ENCODE assay signal across 8 cellular contexts in the genomic region with DNA sequence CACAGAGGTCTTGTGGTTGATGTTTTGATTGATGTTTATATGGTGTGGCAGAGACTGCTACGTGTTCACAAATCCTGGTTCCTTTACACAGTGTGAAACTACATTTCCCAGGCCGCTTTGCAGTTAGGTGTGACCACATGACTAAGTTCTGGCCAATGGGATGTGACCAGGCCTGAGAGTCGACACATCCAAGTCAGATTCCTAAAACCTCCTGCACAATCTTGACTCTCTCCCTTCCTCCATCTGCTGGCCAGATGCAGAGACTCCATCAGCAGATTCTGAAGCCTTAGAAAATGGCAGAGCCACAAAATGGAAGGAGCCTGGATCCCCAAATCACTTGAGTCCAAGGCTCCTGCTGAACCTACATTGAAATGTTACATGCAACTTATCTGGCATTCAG. TPM values are rescaled to one million over a fixed set of nuclear protein-coding genes. Genes with fewer than 3 reads are reported as not detected.
A peak's percentile ranks its signal among the peaks of the same experiment; 100 is the strongest.
DNase-seq lines count a peak whose midpoint lies in the region; ATAC-seq and TF ChIP-seq lines count a peak whose summit lies in the region.

No MANE protein-coding gene starts in this region.

- POLR2A ChIA-PET in Caco-2 (lab: Charles Lee) = interaction anchor here (0.5 kb wide), 1 partner anchor 58 kb away, joined by 3 read pairs; no protein-coding TSS in a partner anchor

- H3K4me3 Mint-ChIP-seq in Caco-2 (ENCODE audit: unreplicated experiment) = no peak overlapping the region
- H3K4me3 Mint-ChIP-seq in activated T-helper 17 cell treated with anti-CD3 and anti-CD28 coated beads, Interleukin-2, amount 50 U/mL, for 72 hours = no peak overlapping the region

- no peaks in the 10 kb centered on the region for H3K36me3 ChIP-seq in Caco-2 (ENCODE audit: control insufficient read depth, insufficient read depth, low read length)
- H3K36me3 ChIP-seq in left lung = peaks cover 0 to 94% of the 10 kb centered on the region in 2 donors

- CTCF ChIA-PET in Caco-2 (lab: Charles Lee) = no interaction called here

- H3K4me1 ChIP-seq in Caco-2 = no peaks in the 10 kb centered on the region
- H3K4me1 ChIP-seq in left lung = no peaks in the 10 kb centered on the region

- no peak overlapping the region for H3K27ac Mint-ChIP-seq in Caco-2 (ENCODE audit: unreplicated experiment)
- H3K27ac Mint-ChIP-seq in activated T-helper 17 cell treated with anti-CD3 and anti-CD28 coated beads, Interleukin-2, amount 50 U/mL, for 72 hours = peak overlapping the region; percentile 41

- H3K9me3 Mint-ChIP-seq in Caco-2 (ENCODE audit: unreplicated experiment) = no peaks in the 10 kb centered on the region
- H3K9me3 Mint-ChIP-seq in activated T-helper 17 cell treated with anti-CD3 and anti-CD28 coated beads, Interleukin-2, amount 50 U/mL, for 72 hours = no peaks in the 10 kb centered on the region

- DNase-seq in Caco-2 (peak; percentile 74 to 84), HuH-7 (ENCODE audit: low spot score) (peak; percentile 48), left lung (no peak), AML-193 (lab: John Stamatoyannopoulos, UW) (no peak)
- DNase-seq in activated CD8-positive, alpha-beta memory T cell treated with anti-CD3 and anti-CD28 coated beads for 24 hours = no peak
- DNase-seq in effector CD4-positive, alpha-beta T cell = no peak

- TF ChIP-seq CTCF in Caco-2 (IDR thresholded peaks at IDR 0.05; ENCODE audit: insufficient read depth in 1 of 2, low read depth in 1 of 2, low read length in 1 of 2, severe bottlenecking in 1 of 2, unreplicated experiment in 1 of 2) (peak; percentile 14 to 35), left lung (IDR thresholded peaks at IDR 0.05) (no peak)

- H3K4me1 Mint-ChIP-seq in Caco-2 (ENCODE audit: low read depth, unreplicated experiment) = no peaks in the 10 kb centered on the region
- peaks cover 4% of the 10 kb centered on the region for H3K4me1 Mint-ChIP-seq in activated T-helper 17 cell treated with anti-CD3 and anti-CD28 coated beads, Interleukin-2, amount 50 U/mL, for 72 hours

- intact Hi-C loops in Caco-2 (cut with micrococcal nuclease; ENCODE audit: unreplicated experiment) = loop anchor here (1.0 kb wide), 1 partner anchor 122 kb away; no protein-coding TSS in a partner anchor
- intact Hi-C loops in left lung (cut with DNase I) = no loop called here

- H3K4me3 ChIP-seq in Caco-2 (ENCODE audit: low read depth, low read length) = no peak overlapping the region
- no peak overlapping the region for H3K4me3 ChIP-seq in left lung

- H3K27me3 Mint-ChIP-seq in Caco-2 (ENCODE audit: insufficient read depth, unreplicated experiment) = no peaks in the 10 kb centered on the region
- H3K27me3 Mint-ChIP-seq in activated T-helper 17 cell treated with anti-CD3 and anti-CD28 coated beads, Interleukin-2, amount 50 U/mL, for 72 hours = no peaks in the 10 kb centered on the region

- H3K9me3 ChIP-seq in Caco-2 (no peaks in the 10 kb centered on the region), left lung (no peaks in the 10 kb centered on the region)

- ATAC-seq in activated T-helper 17 cell treated with anti-CD3 and anti-CD28 coated beads, Interleukin-2, amount 50 U/mL, for 72 hours (replicated peaks) = peak; percentile 61
- ATAC-seq in left lung (peak; percentile 47), HG03571 (IDR thresholded peaks at IDR 0.05; ENCODE audit: unreplicated experiment) (no peak)

- no TSS peak for BruUV-seq in Caco-2 (replicated peaks; lab: Mats Ljungman, UMichigan)

- H3K36me3 Mint-ChIP-seq in Caco-2 (ENCODE audit: insufficient read depth, unreplicated experiment) = peaks cover 13% of the 10 kb centered on the region
- no peaks in the 10 kb centered on the region for H3K36me3 Mint-ChIP-seq in activated T-helper 17 cell treated with anti-CD3 and anti-CD28 coated beads, Interleukin-2, amount 50 U/mL, for 72 hours (ENCODE audit: low read depth)

- H3K27me3 ChIP-seq in Caco-2 (replicated peaks; ENCODE audit: control insufficient read depth, insufficient read depth, low read length) (no peaks in the 10 kb centered on the region), left lung (no peaks in the 10 kb centered on the region)

- H3K27ac ChIP-seq in left lung = no peak overlapping the region

RNA-seq across cellular contexts. Expression of gene CD37, which starts 12.6 kb away (rescaled TPM):
- total RNA-seq in Caco-2 (2022) = not detected in 2 replicates
- 100 to 1,000 TPM; 125 to 168 TPM for total RNA-seq in activated T-helper 17 cell treated with anti-CD3 and anti-CD28 coated beads, Interleukin-2, amount 50 U/mL, for 72 hours
- 10 to 100 TPM; 59.0 to 83.2 TPM for total RNA-seq in left lung

RNA-seq across cellular contexts. Expression of gene TEAD2, which starts 14.4 kb away (rescaled TPM):
- total RNA-seq in Caco-2 (2022) = 8.6 and 8.8 TPM in 2 replicates
- total RNA-seq in activated T-helper 17 cell treated with anti-CD3 and anti-CD28 coated beads, Interleukin-2, amount 50 U/mL, for 72 hours = under 1 TPM in 1 of 2 donors, not detected in 1; 0.16 TPM
- 10 to 100 TPM; 36.3 to 50.5 TPM for total RNA-seq in left lung

RNA-seq across cellular contexts. Expression of gene DKKL1, which starts 15.8 kb away (rescaled TPM):
- not detected in 2 replicates for total RNA-seq in Caco-2 (2022)
- not detected for total RNA-seq in activated T-helper 17 cell treated with anti-CD3 and anti-CD28 coated beads, Interleukin-2, amount 50 U/mL, for 72 hours
- 1 to 10 TPM in 1 of 2 donors, not detected in 1; 1.0 TPM for total RNA-seq in left lung

RNA-seq across cellular contexts. Expression of gene SLC6A16, which starts 22.8 kb away (rescaled TPM):
- 0.56 and 0.84 TPM in 2 replicates for total RNA-seq in Caco-2 (2022)
- 1 to 10 TPM; 1.1 to 1.4 TPM for total RNA-seq in activated T-helper 17 cell treated with anti-CD3 and anti-CD28 coated beads, Interleukin-2, amount 50 U/mL, for 72 hours
- total RNA-seq in left lung = 1 to 10 TPM in 1 of 2 donors, under 1 TPM in 1; 0.52 to 1.0 TPM

RNA-seq across cellular contexts. Expression of gene KASH5, which starts 40.2 kb away (rescaled TPM):
- total RNA-seq in Caco-2 (2022) (0.56 and 1.00 TPM in 2 replicates), left lung (1 to 10 TPM in 1 of 2 donors, under 1 TPM in 1; 0.84 to 3.6 TPM)
- 1 to 10 TPM in 1 of 2 donors, not detected in 1; 1.1 TPM for total RNA-seq in activated T-helper 17 cell treated with anti-CD3 and anti-CD28 coated beads, Interleukin-2, amount 50 U/mL, for 72 hours

Comparison
In these comparisons a context has a peak if more than half of its experiments do, and no peak if none do; other contexts are left out.
1. DNase-seq: peak in Caco-2 (2 of 2) and HuH-7 (single experiment); none in left lung (0 of 2), AML-193 (0 of 2), activated CD8-positive, alpha-beta memory T cell treated with anti-CD3 and anti-CD28 coated beads for 24 hours (single experiment) and effector CD4-positive, alpha-beta T cell (single experiment).
2. CTCF ChIP-seq: peak in Caco-2 (2 of 2); none in left lung (0 of 2).
3. RNA of gene CD37, which starts 12.6 kb away (total RNA-seq): 125 to 168 TPM in activated T-helper 17 cell treated with anti-CD3 and anti-CD28 coated beads, Interleukin-2, amount 50 U/mL, for 72 hours and 59.0 to 83.2 TPM in left lung; not detected in Caco-2; every median in the first group is over 10 times any median in the second.